Comparison of ENCODE assay signal across 12 cellular contexts in genomic region chr6:113774122-113774835, GRCh38.
DNase-seq lines count a peak whose midpoint lies in the region; ATAC-seq and TF ChIP-seq lines count a peak whose summit lies in the region.
"Had no signal": no experiment of that assay in that cellular context is flagged by ENCODE, and none has a peak within 500 bp of the region (broad histone marks: within the 10 kb centered on the region; RNA-seq: fewer than 3 reads in every experiment).

No MANE protein-coding gene starts in this region.

- H3K4me3 ChIP-seq in epithelial cell of esophagus (ENCODE audit: low read length) (no peak overlapping the region), vagina (no peak overlapping the region)
- H3K4me3 ChIP-seq: lower lobe of right lung had no signal

- H3K36me3 ChIP-seq in vagina, result no peaks in the 10 kb centered on the region
- H3K36me3 ChIP-seq: lower lobe of right lung had no signal

- H3K27ac Mint-ChIP-seq in progenitor cell of endocrine pancreas, result peak overlapping the region; percentile 38
- H3K27ac Mint-ChIP-seq: activated T-helper 17 cell treated with anti-CD3 and anti-CD28 coated beads, Interleukin-2, amount 50 U/mL, for 72 hours had no signal

- ATAC-seq in HG03354 (IDR thresholded peaks at IDR 0.05; ENCODE audit: poor library complexity, severe bottlenecking, unreplicated experiment), result no peak
- ATAC-seq: activated CD4-positive, CD25-positive, alpha-beta regulatory T cell treated with anti-CD3 and anti-CD28 coated beads, Interleukin-2, amount 50 U/mL, for 24 hours; activated T-helper 17 cell treated with anti-CD3 and anti-CD28 coated beads, Interleukin-2, amount 50 U/mL, for 72 hours; lower lobe of right lung had no signal

- H3K9me3 Mint-ChIP-seq in progenitor cell of endocrine pancreas (ENCODE audit: low read depth), result no peaks in the 10 kb centered on the region
- H3K9me3 Mint-ChIP-seq: activated T-helper 17 cell treated with anti-CD3 and anti-CD28 coated beads, Interleukin-2, amount 50 U/mL, for 72 hours had no signal

- H3K27ac ChIP-seq in vagina, result no peak overlapping the region
- H3K27ac ChIP-seq: lower lobe of right lung had no signal

- TF ChIP-seq CTCF in epithelial cell of esophagus (IDR thresholded peaks at IDR 0.05; ENCODE audit: insufficient read depth, low read depth, low read length, missing control alignments) (no peak), progenitor cell of endocrine pancreas (IDR thresholded peaks at IDR 0.05; ENCODE audit: unreplicated experiment) (no peak), vagina (IDR thresholded peaks at IDR 0.05) (no peak)

- H3K4me1 ChIP-seq in vagina, result no peaks in the 10 kb centered on the region
- H3K4me1 ChIP-seq: lower lobe of right lung had no signal

- H3K27me3 Mint-ChIP-seq in progenitor cell of endocrine pancreas, result peaks cover 8% of the 10 kb centered on the region
- H3K27me3 Mint-ChIP-seq: activated T-helper 17 cell treated with anti-CD3 and anti-CD28 coated beads, Interleukin-2, amount 50 U/mL, for 72 hours had no signal

- TF ChIP-seq POLR2A in vagina (IDR thresholded peaks at IDR 0.05), result no peak

- DNase-seq in ELR (ENCODE audit: low read depth), result peak; percentile 47
- peak; percentile 18 to 67 for DNase-seq in NOMO-1 (lab: John Stamatoyannopoulos, UW; ENCODE audit: unreplicated experiment in 2 of 2)
- DNase-seq in epithelial cell of esophagus (ENCODE audit: low read depth), result peak; percentile 24
- no peak for DNase-seq in progenitor cell of endocrine pancreas (ENCODE audit: low spot score, unreplicated experiment)
- DNase-seq in NCI-H1417 treated with DMSO at 0.1 percent for 48 hours (lab: John Stamatoyannopoulos, UW), result no peak
- no peak for DNase-seq in vagina (ENCODE audit: extremely low spot score in 2 of 2)
- DNase-seq in retina, result no peak
- DNase-seq: DMS79, lower lobe of right lung had no signal

- H3K36me3 Mint-ChIP-seq in progenitor cell of endocrine pancreas (ENCODE audit: insufficient read depth), result no peaks in the 10 kb centered on the region

- no peaks in the 10 kb centered on the region for H3K9me3 ChIP-seq in vagina
- H3K9me3 ChIP-seq: lower lobe of right lung had no signal

- intact Hi-C loops in vagina (cut with DNase I), result no loop called here

- H3K4me3 Mint-ChIP-seq in progenitor cell of endocrine pancreas (ENCODE audit: low read depth), result no peak overlapping the region
- H3K4me3 Mint-ChIP-seq: activated T-helper 17 cell treated with anti-CD3 and anti-CD28 coated beads, Interleukin-2, amount 50 U/mL, for 72 hours had no signal

- H3K27me3 ChIP-seq in vagina, result no peaks in the 10 kb centered on the region

- H3K4me1 Mint-ChIP-seq in progenitor cell of endocrine pancreas (ENCODE audit: low read depth), result peaks cover 12% of the 10 kb centered on the region
- H3K4me1 Mint-ChIP-seq: activated T-helper 17 cell treated with anti-CD3 and anti-CD28 coated beads, Interleukin-2, amount 50 U/mL, for 72 hours had no signal

Comparison
In these comparisons a context has a peak if more than half of its experiments do, and no peak if none do; other contexts are left out.
1. DNase-seq: peak in ELR (single experiment), NOMO-1 (2 of 2) and epithelial cell of esophagus (single experiment); none in progenitor cell of endocrine pancreas (single experiment), NCI-H1417 treated with DMSO at 0.1 percent for 48 hours (single experiment), vagina (0 of 2) and retina (single experiment).